36 cellular contexts compared by ENCODE assay signal in genomic region chr12:15179672-15180071, GRCh38. TPM values are rescaled to one million over a fixed set of nuclear protein-coding genes. Genes with fewer than 3 reads are reported as not detected.
DNase-seq lines count a peak whose midpoint lies in the region; ATAC-seq and TF ChIP-seq lines count a peak whose summit lies in the region.
"Had no signal": no experiment of that assay in that cellular context is flagged by ENCODE, and none has a peak within 500 bp of the region (broad histone marks: within the 10 kb centered on the region; RNA-seq: fewer than 3 reads in every experiment).

No MANE protein-coding gene starts in this region.

- DNase-seq in RPMI7951 (ENCODE audit: low read depth) (peak; percentile 24), esophagus squamous epithelium (lab: John Stamatoyannopoulos, UW) (no peak), mesothelial cell of epicardium (ENCODE audit: low spot score in 2 of 2, unreplicated experiment in 2 of 2) (no peak), T-cell (no peak), DMS53 treated with DMSO at 0.1 percent for 48 hours (lab: John Stamatoyannopoulos, UW; ENCODE audit: unreplicated experiment) (no peak), H7 (no peak)
- DNase-seq: activated CD4-positive, alpha-beta T cell treated with anti-CD3 and anti-CD28 coated beads for 36 hours; activated CD8-positive, alpha-beta T cell treated with anti-CD3 and anti-CD28 coated beads, Interleukin-2, amount 10 ng/mL, durations not matched to agents 7 days and 5 days; amniotic stem cell; CD8-positive, alpha-beta memory T cell; colonic mucosa; DMS 273 treated with DMSO at 0.1 percent for 48 hours; effector CD4-positive, alpha-beta T cell; islet precursor cell; mucosa of descending colon; NCI-H1105; NCI-H2029; NCI-H526; pancreas; PC-3; SHP77 treated with DMSO at 0.1 percent for 48 hours; stimulated activated CD8-positive, alpha-beta memory T cell treated with anti-CD3 and anti-CD28 coated beads, Interleukin-4, amount 100 ng/mL, for 48 hours; stimulated activated naive CD8-positive, alpha-beta T cell treated with anti-CD3 and anti-CD28 coated beads, Interleukin-15, amount 100 ng/mL, for 72 hours; SW 1271; T1000 had no signal

- H3K27me3 Mint-ChIP-seq in mesothelial cell of epicardium (ENCODE audit: low read depth) (no peaks in the 10 kb centered on the region), T-cell (peaks cover 23 to 27% of the 10 kb centered on the region in 2 donors)

- 48 to 75% methylated on average over 2 of the region's 2 CpGs for WGBS in esophagus squamous epithelium, 2 donors

- no peak for TF ChIP-seq POLR2A in esophagus squamous epithelium (IDR thresholded peaks at IDR 0.05)

- no peak overlapping the region for H3K9ac ChIP-seq in stomach smooth muscle (ENCODE audit: low read length in 2 of 2)

- H3K9me3 ChIP-seq in esophagus squamous epithelium (no peaks in the 10 kb centered on the region), stomach smooth muscle (ENCODE audit: control insufficient read depth in 2 of 2, low read length in 2 of 2) (no peaks in the 10 kb centered on the region)
- H3K9me3 ChIP-seq: BE2C, colonic mucosa, mucosa of descending colon, pancreas, tibial nerve had no signal

- no peaks in the 10 kb centered on the region for H3K36me3 ChIP-seq in esophagus squamous epithelium
- H3K36me3 ChIP-seq in stomach smooth muscle (ENCODE audit: control insufficient read depth in 2 of 2, insufficient read depth in 2 of 2, low read length in 2 of 2) = no peaks in the 10 kb centered on the region
- H3K36me3 ChIP-seq in H7 (replicated peaks; ENCODE audit: control insufficient read depth, insufficient read depth, low read length) = no peaks in the 10 kb centered on the region
- H3K36me3 ChIP-seq: BE2C, colonic mucosa, pancreas, tibial nerve had no signal

- no peak overlapping the region for H3K4me3 Mint-ChIP-seq in mesothelial cell of epicardium
- no peak overlapping the region for H3K4me3 Mint-ChIP-seq in T-cell
- H3K4me3 Mint-ChIP-seq: activated CD4-positive, alpha-beta T cell treated with anti-CD3 and anti-CD28 coated beads for 36 hours; activated CD8-positive, alpha-beta T cell treated with anti-CD3 and anti-CD28 coated beads, Interleukin-2, amount 10 ng/mL, durations not matched to agents 7 days and 5 days; activated naive CD4-positive, alpha-beta T cell treated with anti-CD3 and anti-CD28 coated beads, Interleukin-2, amount 50 U/mL, for 24 hours; CD8-positive, alpha-beta memory T cell; stimulated activated naive CD8-positive, alpha-beta T cell treated with anti-CD3 and anti-CD28 coated beads, Interleukin-15, amount 100 ng/mL, for 72 hours had no signal

- TF ChIP-seq CTCF in esophagus squamous epithelium (IDR thresholded peaks at IDR 0.05) (no peak), mesothelial cell of epicardium (IDR thresholded peaks at IDR 0.05; ENCODE audit: unreplicated experiment) (no peak)

- H3K4me1 Mint-ChIP-seq in mesothelial cell of epicardium (peaks cover 58% of the 10 kb centered on the region), T-cell (no peaks in the 10 kb centered on the region)
- H3K4me1 Mint-ChIP-seq: activated CD4-positive, alpha-beta T cell treated with anti-CD3 and anti-CD28 coated beads for 36 hours; activated naive CD4-positive, alpha-beta T cell treated with anti-CD3 and anti-CD28 coated beads, Interleukin-2, amount 50 U/mL, for 24 hours; CD8-positive, alpha-beta memory T cell; stimulated activated naive CD8-positive, alpha-beta T cell treated with anti-CD3 and anti-CD28 coated beads, Interleukin-15, amount 100 ng/mL, for 72 hours had no signal

- peaks cover 9% of the 10 kb centered on the region for H3K9me3 Mint-ChIP-seq in mesothelial cell of epicardium
- H3K9me3 Mint-ChIP-seq in T-cell = no peaks in the 10 kb centered on the region
- H3K9me3 Mint-ChIP-seq: CD8-positive, alpha-beta memory T cell; stimulated activated naive CD8-positive, alpha-beta T cell treated with anti-CD3 and anti-CD28 coated beads, Interleukin-15, amount 100 ng/mL, for 72 hours had no signal

- H3K27ac ChIP-seq in esophagus squamous epithelium = peak overlapping the region in 3 of 4 donors; percentile 52 to 65 (median 64)
- peak overlapping the region; percentile 53 for H3K27ac ChIP-seq in stomach smooth muscle (ENCODE audit: low read length)
- H3K27ac ChIP-seq: colonic mucosa, VCaP had no signal

- intact Hi-C loops in esophagus squamous epithelium (cut with DNase I) = no loop called here

- POLR2A ChIA-PET in T-cell (lab: Charles Lee) = no interaction called here

- H3K4me1 ChIP-seq in esophagus squamous epithelium = peaks cover 0 to 25% (median 11%) of the 10 kb centered on the region in 3 donors
- peaks cover 15% of the 10 kb centered on the region for H3K4me1 ChIP-seq in stomach smooth muscle (ENCODE audit: control insufficient read depth, insufficient read depth, low read length)
- H3K4me1 ChIP-seq: colonic mucosa had no signal

- ATAC-seq in T-cell (replicated peaks in 1 of 4) = no peak
- ATAC-seq in GM21786 (IDR thresholded peaks at IDR 0.05; ENCODE audit: unreplicated experiment) = no peak
- ATAC-seq: activated CD4-positive, alpha-beta T cell treated with anti-CD3 and anti-CD28 coated beads for 36 hours; activated CD8-positive, alpha-beta T cell treated with anti-CD3 and anti-CD28 coated beads, Interleukin-2, amount 10 ng/mL, durations not matched to agents 7 days and 5 days; GM12878; mucosa of descending colon; pancreas; PC-3; stimulated activated naive CD8-positive, alpha-beta T cell treated with anti-CD3 and anti-CD28 coated beads, Interleukin-15, amount 100 ng/mL, for 72 hours had no signal

- H3K27me3 ChIP-seq in esophagus squamous epithelium (no peaks in the 10 kb centered on the region), stomach smooth muscle (ENCODE audit: control insufficient read depth in 1 of 2, insufficient read depth in 2 of 2, low read length in 2 of 2) (no peaks in the 10 kb centered on the region), H7 (ENCODE audit: control insufficient read depth, insufficient read depth, low read length) (no peaks in the 10 kb centered on the region; the same call in 1 of the 2 replicates)
- H3K27me3 ChIP-seq: BE2C, colonic mucosa, pancreas, tibial nerve had no signal

- H3K36me3 Mint-ChIP-seq in mesothelial cell of epicardium = peaks cover 8% of the 10 kb centered on the region
- H3K36me3 Mint-ChIP-seq in T-cell = no peaks in the 10 kb centered on the region
- H3K36me3 Mint-ChIP-seq: activated naive CD4-positive, alpha-beta T cell treated with anti-CD3 and anti-CD28 coated beads, Interleukin-2, amount 50 U/mL, for 24 hours; CD8-positive, alpha-beta memory T cell had no signal

- CTCF ChIA-PET in T-cell (lab: Charles Lee) = no interaction called here

- H3K4me3 ChIP-seq in esophagus squamous epithelium = no peak overlapping the region
- H3K4me3 ChIP-seq in stomach smooth muscle (ENCODE audit: low read length in 2 of 2) = no peak overlapping the region
- no peak overlapping the region for H3K4me3 ChIP-seq in H7 (ENCODE audit: insufficient read depth, low read depth, low read length)
- H3K4me3 ChIP-seq: colonic mucosa, GM12878, lung, mucosa of descending colon, pancreas, tibial nerve had no signal

- H3K27ac Mint-ChIP-seq in mesothelial cell of epicardium = peak overlapping the region; percentile 43
- no peak overlapping the region for H3K27ac Mint-ChIP-seq in T-cell
- H3K27ac Mint-ChIP-seq: activated CD4-positive, alpha-beta T cell treated with anti-CD3 and anti-CD28 coated beads for 36 hours; activated CD8-positive, alpha-beta T cell treated with anti-CD3 and anti-CD28 coated beads, Interleukin-2, amount 10 ng/mL, durations not matched to agents 7 days and 5 days; activated naive CD4-positive, alpha-beta T cell treated with anti-CD3 and anti-CD28 coated beads, Interleukin-2, amount 50 U/mL, for 24 hours; CD8-positive, alpha-beta memory T cell; stimulated activated naive CD8-positive, alpha-beta T cell treated with anti-CD3 and anti-CD28 coated beads, Interleukin-15, amount 100 ng/mL, for 72 hours had no signal

RNA-seq across cellular contexts. Expression of gene RERG, which starts 41.5 kb away (rescaled TPM):
- 0.10 TPM in 1 of 2 replicates, not detected in the other for total RNA-seq in RPMI7951 (2014; rRNA removed; shearing (Covaris generic))
- total RNA-seq in esophagus squamous epithelium (10 to 100 TPM in 2 of 4 donors, 1 to 10 TPM in 2; 1.4 to 15.1 (median 7.0) TPM), mesothelial cell of epicardium (28.6 to 34.0 TPM (median 33.3 TPM) in 3 replicates), T-cell (under 1 TPM in 2 of 5 donors, not detected in 3; 0.20 to 0.60 TPM)
- not detected in 2 replicates for total RNA-seq in H7 (2014; rRNA removed; shearing (Covaris generic))
- total RNA-seq: activated CD4-positive, alpha-beta T cell treated with anti-CD3 and anti-CD28 coated beads for 36 hours; activated CD8-positive, alpha-beta T cell treated with anti-CD3 and anti-CD28 coated beads, Interleukin-2, amount 10 ng/mL, durations not matched to agents 7 days and 5 days; CD8-positive, alpha-beta memory T cell; glomerular endothelial cell; HT1080; M059J; PC-3 had no signal
